In genomic region chr11:124070906-124071621, GRCh38 we compare ENCODE assay signal across 9 cellular contexts. TPM values are rescaled to one million over a fixed set of nuclear protein-coding genes. Genes with fewer than 3 reads are reported as not detected.
DNase-seq lines count a peak whose midpoint lies in the region; ATAC-seq and TF ChIP-seq lines count a peak whose summit lies in the region.
"Had no signal": no experiment of that assay in that cellular context is flagged by ENCODE, and none has a peak within 500 bp of the region (broad histone marks: within the 10 kb centered on the region; RNA-seq: fewer than 3 reads in every experiment).

No MANE protein-coding gene starts in this region.

- peaks cover 38% of the 10 kb centered on the region for H3K27me3 Mint-ChIP-seq in activated T-cell treated with anti-CD3 and anti-CD28 coated beads, Interleukin-2, amount 50 U/mL, for 4 hours (ENCODE audit: low read depth)
- H3K27me3 Mint-ChIP-seq in osteocyte (ENCODE audit: unreplicated experiment) = peaks cover 41% of the 10 kb centered on the region

- H3F3A ChIP-seq in PC-9 (ENCODE audit: insufficient read depth, low read depth) = no peaks in the 10 kb centered on the region

- H3K4me1 Mint-ChIP-seq in activated T-cell treated with anti-CD3 and anti-CD28 coated beads, Interleukin-2, amount 50 U/mL, for 4 hours (ENCODE audit: low read depth) = peaks cover 12% of the 10 kb centered on the region
- peaks cover 3% of the 10 kb centered on the region for H3K4me1 Mint-ChIP-seq in osteocyte (ENCODE audit: unreplicated experiment)

- H3K4me2 ChIP-seq in PC-9 = no peak overlapping the region

- in situ Hi-C loops in transverse colon (cut with MboI; ENCODE audit: low pct_ligation_motif_present in 1 of 4, low pct_unique_long_range_greater_than_20kb in 1 of 4, low sequenced_read_pairs in 3 of 4) = loop anchor here in 3 of 4 donors (10.0 to 25.0 kb wide), 2 partner anchors 124 to 516 kb away; no protein-coding TSS in a partner anchor

- H3K9me3 ChIP-seq in PC-9 (ENCODE audit: insufficient read depth, low read depth) (no peaks in the 10 kb centered on the region), transverse colon (no peaks in the 10 kb centered on the region)

- BruUV-seq in PC-9 (replicated peaks; lab: Mats Ljungman, UMichigan) = no TSS peak

- peaks cover 24% of the 10 kb centered on the region; the same call in 1 of the 2 replicates for H3K27me3 ChIP-seq in PC-9 (ENCODE audit: insufficient read depth, low read depth)
- H3K27me3 ChIP-seq in transverse colon = peaks cover 20% of the 10 kb centered on the region

- no peak overlapping the region for H3K27ac Mint-ChIP-seq in osteocyte (ENCODE audit: unreplicated experiment)

- H3K4me3 Mint-ChIP-seq in activated T-cell treated with anti-CD3 and anti-CD28 coated beads, Interleukin-2, amount 50 U/mL, for 4 hours = peak overlapping the region; percentile 17
- H3K4me3 Mint-ChIP-seq in osteocyte (ENCODE audit: unreplicated experiment) = no peak overlapping the region

- H3K36me3 ChIP-seq in PC-9 (ENCODE audit: low read depth) (no peaks in the 10 kb centered on the region), transverse colon (no peaks in the 10 kb centered on the region)

- no peaks in the 10 kb centered on the region for H3K79me2 ChIP-seq in PC-9 (ENCODE audit: low read depth)

- peak; percentile 66 for DNase-seq in DMS 273 (lab: John Stamatoyannopoulos, UW; ENCODE audit: unreplicated experiment)
- DNase-seq in PC-9 = peak in 1 of 2 experiments; percentile 45
- DNase-seq in activated T-cell treated with anti-CD3 and anti-CD28 coated beads, Interleukin-2, amount 50 U/mL, for 4 hours = peak; percentile 48
- peak; percentile 89 for DNase-seq in fibroblast of peridontal ligament (ENCODE audit: extremely low read depth)
- no peak for DNase-seq in osteocyte (ENCODE audit: extremely low spot score, unreplicated experiment)
- peak; percentile 72 for DNase-seq in transverse colon

- no peaks in the 10 kb centered on the region for H3K4me1 ChIP-seq in PC-9 (replicated peaks; ENCODE audit: insufficient read depth)
- peaks cover 0 to 19% (median 2%) of the 10 kb centered on the region in 4 donors for H3K4me1 ChIP-seq in transverse colon

- no peaks in the 10 kb centered on the region for H3K36me3 Mint-ChIP-seq in activated T-cell treated with anti-CD3 and anti-CD28 coated beads, Interleukin-2, amount 50 U/mL, for 4 hours (ENCODE audit: insufficient read depth)
- no peaks in the 10 kb centered on the region for H3K36me3 Mint-ChIP-seq in osteocyte (ENCODE audit: unreplicated experiment)

- no peaks in the 10 kb centered on the region for H3K9me2 ChIP-seq in PC-9 (ENCODE audit: insufficient read depth)

- peak; percentile 87 for ATAC-seq in GM19467 (IDR thresholded peaks at IDR 0.05; ENCODE audit: unreplicated experiment)
- peak; percentile 86 for ATAC-seq in HG03565 (IDR thresholded peaks at IDR 0.05; ENCODE audit: unreplicated experiment)
- no peak for ATAC-seq in activated T-cell treated with anti-CD3 and anti-CD28 coated beads, Interleukin-2, amount 50 U/mL, for 4 hours
- ATAC-seq: left colon had no signal

- CTCF ChIA-PET in PC-9 (lab: Charles Lee) = interaction anchor here (0.6 to 1.5 kb wide), 3 partner anchors 124 to 514 kb away, joined by 3 to 4 read pairs (median 3); no protein-coding TSS in a partner anchor

- intact Hi-C loops in PC-9 (cut with micrococcal nuclease; ENCODE audit: unreplicated experiment) (loop anchor here (1.0 to 5.0 kb wide), 3 partner anchors 124 to 766 kb away; no protein-coding TSS in a partner anchor), transverse colon (cut with DNase I; ENCODE audit: low total_unique reads) (loop anchor here (10.0 kb wide), 1 partner anchor 514 kb away; no protein-coding TSS in a partner anchor)

- POLR2A ChIA-PET in PC-9 (lab: Charles Lee; ENCODE audit: unreplicated experiment) = no interaction called here

- 5% methylated on average over 8 of the region's 8 CpGs for WGBS in transverse colon (ENCODE audit: low coverage in 1 of 2), 2 donors

- no peak overlapping the region for H2AFZ ChIP-seq in PC-9

- no peak for TF ChIP-seq EP300 in transverse colon (IDR thresholded peaks at IDR 0.05; ENCODE audit: low read depth)

- TF ChIP-seq POLR2A in transverse colon (IDR thresholded peaks at IDR 0.05) = no peak

- H3K9me3 Mint-ChIP-seq in activated T-cell treated with anti-CD3 and anti-CD28 coated beads, Interleukin-2, amount 50 U/mL, for 4 hours = no peaks in the 10 kb centered on the region
- no peaks in the 10 kb centered on the region for H3K9me3 Mint-ChIP-seq in osteocyte (ENCODE audit: unreplicated experiment)

- H3K4me3 ChIP-seq in PC-9 (no peak overlapping the region), transverse colon (no peak overlapping the region)

- H4K20me1 ChIP-seq in PC-9 (ENCODE audit: insufficient read depth) = no peaks in the 10 kb centered on the region

- H3K27ac ChIP-seq in PC-9 (no peak overlapping the region), transverse colon (no peak overlapping the region)

- peak; percentile 85 for TF ChIP-seq CTCF in PC-9 (conservative IDR thresholded peaks at IDR 0.05)
- TF ChIP-seq CTCF in osteocyte (IDR thresholded peaks at IDR 0.05) = peak; percentile 85
- peak; percentile 63 to 82 (median 78) for TF ChIP-seq CTCF in transverse colon (IDR thresholded peaks at IDR 0.05)

RNA-seq across cellular contexts. Expression of gene OR10G7, which starts 29.9 kb away (rescaled TPM):
- total RNA-seq in PC-9 (2021) = not detected in 2 replicates
- total RNA-seq in activated T-cell treated with anti-CD3 and anti-CD28 coated beads, Interleukin-2, amount 50 U/mL, for 4 hours = not detected
- total RNA-seq in osteocyte = not detected in 2 replicates
- not detected for total RNA-seq in transverse colon
- total RNA-seq: left colon had no signal

RNA-seq across cellular contexts. Expression of gene VWA5A, which starts 44.2 kb away (rescaled TPM):
- total RNA-seq in PC-9 (2021) (1.9 and 2.7 TPM in 2 replicates), osteocyte (10.0 and 10.5 TPM in 2 replicates), transverse colon (10 to 100 TPM; 10.1 to 72.5 (median 37.2) TPM)
- 1 to 10 TPM; 1.5 to 1.8 (median 1.7) TPM for total RNA-seq in activated T-cell treated with anti-CD3 and anti-CD28 coated beads, Interleukin-2, amount 50 U/mL, for 4 hours

RNA-seq across cellular contexts. Expression of gene OR10G8, which starts 44.5 kb away (rescaled TPM):
- not detected in 2 replicates for total RNA-seq in PC-9 (2021)
- not detected for total RNA-seq in activated T-cell treated with anti-CD3 and anti-CD28 coated beads, Interleukin-2, amount 50 U/mL, for 4 hours
- not detected in 2 replicates for total RNA-seq in osteocyte
- total RNA-seq in transverse colon = 1 to 10 TPM in 1 of 4 donors, not detected in 3; 2.0 TPM
- total RNA-seq: left colon had no signal

RNA-seq across cellular contexts. Expression of gene OR10G9, which starts 48.3 kb away (rescaled TPM):
- total RNA-seq in PC-9 (2021) = not detected in 2 replicates
- total RNA-seq in activated T-cell treated with anti-CD3 and anti-CD28 coated beads, Interleukin-2, amount 50 U/mL, for 4 hours = not detected
- not detected in 2 replicates for total RNA-seq in osteocyte
- under 1 TPM in 1 of 4 donors, not detected in 3; 0.55 TPM for total RNA-seq in transverse colon

RNA-seq across cellular contexts. Expression of gene OR10G4, which starts 58.3 kb away (rescaled TPM):
- total RNA-seq in PC-9 (2021) = not detected in 2 replicates
- not detected for total RNA-seq in activated T-cell treated with anti-CD3 and anti-CD28 coated beads, Interleukin-2, amount 50 U/mL, for 4 hours
- not detected in 2 replicates for total RNA-seq in osteocyte
- 1 to 10 TPM in 1 of 4 donors, under 1 TPM in 1, not detected in 2; 0.27 to 1.2 TPM for total RNA-seq in transverse colon

Comparison
In these comparisons a context has a peak if more than half of its experiments do, and no peak if none do; other contexts are left out.
1. ATAC-seq: peak in GM19467 (single experiment) and HG03565 (single experiment); none in activated T-cell treated with anti-CD3 and anti-CD28 coated beads, Interleukin-2, amount 50 U/mL, for 4 hours (0 of 2).
2. Peak in every context shown above with its lines, with median percentiles within 50 percentile points of each other: CTCF ChIP-seq.